ENCODE assay signal across 25 cellular contexts in the genomic region with DNA sequence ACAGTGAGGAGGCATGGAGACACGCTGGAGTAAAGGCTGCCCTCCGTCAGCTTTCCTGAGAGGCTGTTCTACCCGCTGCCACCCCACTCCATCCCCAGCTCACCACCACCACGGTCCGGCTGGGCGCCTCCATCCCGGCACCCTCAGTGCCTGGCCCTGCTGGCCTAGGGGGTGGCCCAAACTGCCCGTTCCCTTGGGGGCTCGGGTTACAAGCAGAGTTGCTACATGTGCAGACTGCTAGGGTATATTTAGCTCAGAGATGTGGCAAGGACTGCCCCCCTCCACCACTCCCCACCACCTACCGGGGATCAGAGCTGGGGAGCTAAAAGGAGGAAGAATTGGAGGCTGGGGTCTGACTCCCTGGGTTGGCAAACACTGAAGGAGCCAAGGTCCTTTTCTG. TPM values are rescaled to one million over a fixed set of nuclear protein-coding genes. Genes with fewer than 3 reads are reported as not detected.
DNase-seq lines count a peak whose midpoint lies in the region; ATAC-seq and TF ChIP-seq lines count a peak whose summit lies in the region.
"Had no signal": no experiment of that assay in that cellular context is flagged by ENCODE, and none has a peak within 500 bp of the region (broad histone marks: within the 10 kb centered on the region; RNA-seq: fewer than 3 reads in every experiment).

No MANE protein-coding gene starts in this region.

- no peak overlapping the region for H2AFZ ChIP-seq in mesenchymal stem cell (ENCODE audit: low read depth, low read length)
- H2AFZ ChIP-seq: hepatocyte had no signal

- peak overlapping the region; percentile 8 for H4K91ac ChIP-seq in mesenchymal stem cell (ENCODE audit: low read length)

- no peak overlapping the region for H3K4ac ChIP-seq in mesenchymal stem cell (ENCODE audit: low read depth in 1 of 2, low read length in 2 of 2)

- no peak for TF ChIP-seq CTCF in NB4 (IDR thresholded peaks at IDR 0.05; ENCODE audit: low read depth, low read length)

- H3K18ac ChIP-seq in mesenchymal stem cell (ENCODE audit: low read depth in 1 of 2, low read length in 2 of 2) = no peak overlapping the region

- no peak overlapping the region for H3K9ac ChIP-seq in mesenchymal stem cell (ENCODE audit: low read length)

- H2BK120ac ChIP-seq in mesenchymal stem cell (ENCODE audit: low read depth, low read length) = no peak overlapping the region

- H3K36me3 Mint-ChIP-seq in stimulated activated effector memory CD8-positive, alpha-beta T cell treated with anti-CD3 and anti-CD28 coated beads, Interleukin-12 subunit alpha, Interleukin-12 subunit beta, amount 100 ng/mL, for 72 hours = peaks cover 52% of the 10 kb centered on the region
- H3K36me3 Mint-ChIP-seq in activated naive CD8-positive, alpha-beta T cell treated with anti-CD3 and anti-CD28 coated beads for 36 hours = peaks cover 3% of the 10 kb centered on the region

- H2AK5ac ChIP-seq in mesenchymal stem cell (ENCODE audit: low read length, severe bottlenecking) = no peak overlapping the region

- H3K4me3 ChIP-seq in NB4 (ENCODE audit: low read depth, low read length) (no peak overlapping the region), mesenchymal stem cell (ENCODE audit: insufficient read depth in 1 of 2, low read depth in 1 of 2, low read length in 2 of 2) (no peak overlapping the region)
- H3K4me3 ChIP-seq: hepatocyte, spleen had no signal

- no peak overlapping the region for H3K4me3 Mint-ChIP-seq in stimulated activated effector memory CD8-positive, alpha-beta T cell treated with anti-CD3 and anti-CD28 coated beads, Interleukin-12 subunit alpha, Interleukin-12 subunit beta, amount 100 ng/mL, for 72 hours
- no peak overlapping the region for H3K4me3 Mint-ChIP-seq in activated naive CD8-positive, alpha-beta T cell treated with anti-CD3 and anti-CD28 coated beads for 36 hours
- H3K4me3 Mint-ChIP-seq: activated B cell treated with CpG ODN at 0.5 μM for 24 hours; activated CD8-positive, alpha-beta memory T cell treated with anti-CD3 and anti-CD28 coated beads, Interleukin-2, amount 10 ng/mL, durations not matched to agents 7 days and 5 days; type B pancreatic cell had no signal

- no peak for TF ChIP-seq POLR2A in NB4 (IDR thresholded peaks at IDR 0.05; ENCODE audit: extremely low read depth, insufficient read length)

- no peak overlapping the region for H3K14ac ChIP-seq in mesenchymal stem cell (ENCODE audit: low read length in 2 of 2)

- no peak for ATAC-seq in stimulated activated effector memory CD8-positive, alpha-beta T cell treated with anti-CD3 and anti-CD28 coated beads, Interleukin-12 subunit alpha, Interleukin-12 subunit beta, amount 100 ng/mL, for 72 hours
- ATAC-seq: activated CD8-positive, alpha-beta memory T cell treated with anti-CD3 and anti-CD28 coated beads, Interleukin-2, amount 10 ng/mL, durations not matched to agents 7 days and 5 days; left colon had no signal

- H3K9me3 ChIP-seq in mesenchymal stem cell (ENCODE audit: control insufficient read depth, low read length) = no peaks in the 10 kb centered on the region
- H3K9me3 ChIP-seq: spleen had no signal

- H3K36me3 ChIP-seq in mesenchymal stem cell (ENCODE audit: control insufficient read depth in 1 of 2, insufficient read depth in 2 of 2, low read depth in 1 of 2, low read length in 2 of 2) = peaks cover 41 to 48% of the 10 kb centered on the region in 2 experiments

- peak overlapping the region; percentile 70 for H3K27ac Mint-ChIP-seq in stimulated activated effector memory CD8-positive, alpha-beta T cell treated with anti-CD3 and anti-CD28 coated beads, Interleukin-12 subunit alpha, Interleukin-12 subunit beta, amount 100 ng/mL, for 72 hours
- H3K27ac Mint-ChIP-seq in activated naive CD8-positive, alpha-beta T cell treated with anti-CD3 and anti-CD28 coated beads for 36 hours = no peak overlapping the region
- H3K27ac Mint-ChIP-seq: activated B cell treated with CpG ODN at 0.5 μM for 24 hours, type B pancreatic cell had no signal

- no peaks in the 10 kb centered on the region for H3K27me3 ChIP-seq in mesenchymal stem cell (ENCODE audit: control insufficient read depth in 1 of 2, insufficient read depth in 1 of 2, low read length in 2 of 2)
- H3K27me3 ChIP-seq: brain microvascular endothelial cell, hepatocyte had no signal

- H4K8ac ChIP-seq in mesenchymal stem cell (ENCODE audit: low read length) = no peak overlapping the region

- H3K27me3 Mint-ChIP-seq in activated naive CD8-positive, alpha-beta T cell treated with anti-CD3 and anti-CD28 coated beads for 36 hours = no peaks in the 10 kb centered on the region
- H3K27me3 Mint-ChIP-seq: activated B cell treated with CpG ODN at 0.5 μM for 24 hours; activated CD8-positive, alpha-beta memory T cell treated with anti-CD3 and anti-CD28 coated beads, Interleukin-2, amount 10 ng/mL, durations not matched to agents 7 days and 5 days; type B pancreatic cell had no signal

- H3K27ac ChIP-seq in angular gyrus (ENCODE audit: low read depth, low read length) (peak overlapping the region; percentile 56), mesenchymal stem cell (ENCODE audit: low read length, poor library complexity, severe bottlenecking) (no peak overlapping the region)
- H3K27ac ChIP-seq: brain microvascular endothelial cell, hepatocyte, spleen had no signal

- WGBS in mesenchymal stem cell = 91% methylated on average over 7 of the region's 10 CpGs

- peaks cover 21% of the 10 kb centered on the region for H3K4me1 ChIP-seq in mesenchymal stem cell (ENCODE audit: control insufficient read depth, insufficient read depth, low read depth, low read length)

- peak overlapping the region in 1 of 2 experiments; percentile 4 for H2BK12ac ChIP-seq in mesenchymal stem cell (ENCODE audit: low read length in 2 of 2)

- no peak overlapping the region for H3K23ac ChIP-seq in mesenchymal stem cell (ENCODE audit: low read length in 2 of 2)

- peaks cover 45% of the 10 kb centered on the region for H3K4me1 Mint-ChIP-seq in stimulated activated effector memory CD8-positive, alpha-beta T cell treated with anti-CD3 and anti-CD28 coated beads, Interleukin-12 subunit alpha, Interleukin-12 subunit beta, amount 100 ng/mL, for 72 hours
- H3K4me1 Mint-ChIP-seq in activated naive CD8-positive, alpha-beta T cell treated with anti-CD3 and anti-CD28 coated beads for 36 hours = peaks cover 24% of the 10 kb centered on the region

- DNase-seq in NB4 (ENCODE audit: low read depth) (peak; percentile 71), mesenchymal stem cell (no peak), SHP77 (lab: John Stamatoyannopoulos, UW) (no peak), DMS153 treated with DMSO at 0.1 percent for 48 hours (lab: John Stamatoyannopoulos, UW; ENCODE audit: unreplicated experiment) (no peak)
- no peak for DNase-seq in stimulated activated effector memory CD8-positive, alpha-beta T cell treated with anti-CD3 and anti-CD28 coated beads, Interleukin-12 subunit alpha, Interleukin-12 subunit beta, amount 100 ng/mL, for 72 hours (ENCODE audit: low spot score in 2 of 2)
- DNase-seq in activated naive CD8-positive, alpha-beta T cell treated with anti-CD3 and anti-CD28 coated beads for 36 hours = no peak
- DNase-seq: activated B cell treated with CpG ODN at 0.5 μM for 24 hours; activated CD8-positive, alpha-beta memory T cell treated with anti-CD3 and anti-CD28 coated beads, Interleukin-2, amount 10 ng/mL, durations not matched to agents 7 days and 5 days; activated T-cell treated with anti-CD3 and anti-CD28 coated beads, Interleukin-2, amount 50 U/mL, for 48 hours; brain microvascular endothelial cell; effector memory CD4-positive, alpha-beta T cell; erythroblast; foreskin melanocyte; HCEC 1CT; KG1; left colon; mammary epithelial cell; occipital lobe; retina; spleen; T-helper 9 cell had no signal

- H3K9me3 Mint-ChIP-seq in stimulated activated effector memory CD8-positive, alpha-beta T cell treated with anti-CD3 and anti-CD28 coated beads, Interleukin-12 subunit alpha, Interleukin-12 subunit beta, amount 100 ng/mL, for 72 hours = no peaks in the 10 kb centered on the region
- no peaks in the 10 kb centered on the region for H3K9me3 Mint-ChIP-seq in activated naive CD8-positive, alpha-beta T cell treated with anti-CD3 and anti-CD28 coated beads for 36 hours
- H3K9me3 Mint-ChIP-seq: activated B cell treated with CpG ODN at 0.5 μM for 24 hours, type B pancreatic cell had no signal

- no peak overlapping the region for H2BK15ac ChIP-seq in mesenchymal stem cell (ENCODE audit: low read depth, poor library complexity, severe bottlenecking)

- no peak overlapping the region for H2BK5ac ChIP-seq in mesenchymal stem cell (ENCODE audit: low read depth, low read length, poor library complexity, severe bottlenecking)

- no peak overlapping the region for H3K4me2 ChIP-seq in mesenchymal stem cell (ENCODE audit: low read length, poor library complexity, severe bottlenecking)
- H3K4me2 ChIP-seq: hepatocyte had no signal

- H3K79me1 ChIP-seq in mesenchymal stem cell (replicated peaks; ENCODE audit: low read length, poor library complexity, severe bottlenecking) = peaks cover 38% of the 10 kb centered on the region

RNA-seq across cellular contexts. Expression of a gene that starts 4.1 kb away (rescaled TPM):
- polyA plus RNA-seq in mesenchymal stem cell (2013, experiment 1 of 2) = 7.0 TPM
- polyA plus RNA-seq in mesenchymal stem cell (2013, experiment 2 of 2) = 6.3 TPM
- 10 to 100 TPM; 12.7 to 14.4 TPM for total RNA-seq in activated naive CD8-positive, alpha-beta T cell treated with anti-CD3 and anti-CD28 coated beads for 36 hours

RNA-seq across cellular contexts. Expression of a gene that starts 6.7 kb away (rescaled TPM):
- polyA plus RNA-seq in mesenchymal stem cell (2013, experiment 1 of 2) = 2,372 TPM
- 2,320 TPM for polyA plus RNA-seq in mesenchymal stem cell (2013, experiment 2 of 2)
- total RNA-seq in activated naive CD8-positive, alpha-beta T cell treated with anti-CD3 and anti-CD28 coated beads for 36 hours = 1,000 to 10,000 TPM; 3,075 to 3,102 TPM

RNA-seq across cellular contexts. Expression of a gene that starts 27.4 kb away (rescaled TPM):
- polyA plus RNA-seq in mesenchymal stem cell (2013, experiment 1 of 2) = not detected
- not detected for polyA plus RNA-seq in mesenchymal stem cell (2013, experiment 2 of 2)
- total RNA-seq in activated naive CD8-positive, alpha-beta T cell treated with anti-CD3 and anti-CD28 coated beads for 36 hours = not detected
- total RNA-seq: activated B cell treated with CpG ODN at 0.5 μM for 24 hours, hepatocyte, mammary epithelial cell, NCI-H460, occipital lobe, spleen had no signal
- polyA plus RNA-seq: hepatocyte, mammary epithelial cell, spleen had no signal

RNA-seq across cellular contexts. Expression of a gene that starts 32.4 kb away (rescaled TPM):
- polyA plus RNA-seq in mesenchymal stem cell (2013, experiment 1 of 2) = 0.01 TPM
- polyA plus RNA-seq in mesenchymal stem cell (2013, experiment 2 of 2) = 0.01 TPM
- under 1 TPM; 0.14 to 0.20 TPM for total RNA-seq in activated naive CD8-positive, alpha-beta T cell treated with anti-CD3 and anti-CD28 coated beads for 36 hours
- total RNA-seq: activated B cell treated with CpG ODN at 0.5 μM for 24 hours; activated CD8-positive, alpha-beta memory T cell treated with anti-CD3 and anti-CD28 coated beads, Interleukin-2, amount 10 ng/mL, durations not matched to agents 7 days and 5 days; hepatocyte; mammary epithelial cell; NCI-H460 had no signal
- polyA plus RNA-seq: mammary epithelial cell had no signal

RNA-seq across cellular contexts. Expression of a gene that starts 41.9 kb away (rescaled TPM):
- 1.9 TPM for polyA plus RNA-seq in mesenchymal stem cell (2013, experiment 1 of 2)
- 2.1 TPM for polyA plus RNA-seq in mesenchymal stem cell (2013, experiment 2 of 2)
- total RNA-seq in activated naive CD8-positive, alpha-beta T cell treated with anti-CD3 and anti-CD28 coated beads for 36 hours = 1 to 10 TPM in 1 of 2 experiments, under 1 TPM in 1; 0.54 to 1.1 TPM
- total RNA-seq: activated B cell treated with CpG ODN at 0.5 μM for 24 hours had no signal
